Comparison of ENCODE assay signal across 8 cellular contexts in the genomic region with DNA sequence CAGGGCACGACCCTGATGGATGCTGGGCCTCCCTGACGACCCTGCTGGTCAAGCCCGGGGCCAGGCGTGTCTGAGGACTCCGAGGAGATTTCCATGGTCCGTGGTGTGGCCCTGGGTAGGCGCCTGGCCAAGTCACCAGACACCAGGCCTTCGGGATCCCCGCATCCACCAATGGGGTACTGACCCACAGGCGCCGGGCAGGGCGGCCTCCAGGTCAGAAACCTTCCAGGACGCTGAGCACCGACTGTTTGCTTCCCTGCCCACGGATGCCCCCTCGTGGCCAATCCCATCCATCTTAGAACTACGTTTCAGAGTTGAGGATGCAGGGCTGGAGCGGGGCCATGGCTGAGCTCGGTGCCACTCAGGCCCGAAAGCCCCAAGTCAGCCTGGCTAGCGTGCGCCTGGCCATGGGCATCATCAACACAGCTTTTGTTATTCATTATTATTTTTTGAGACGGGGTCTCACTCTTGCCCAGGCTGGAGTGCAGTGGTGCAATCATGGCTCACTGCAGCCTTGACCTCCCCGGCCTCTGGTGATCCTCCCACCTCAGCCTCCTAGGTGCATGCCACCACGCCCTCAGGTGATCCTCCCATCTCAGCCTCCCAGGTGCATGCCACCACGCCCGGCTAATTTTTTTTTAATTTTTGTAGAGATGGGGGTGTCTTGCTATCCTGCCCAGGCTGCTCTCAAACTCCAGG. TPM values are rescaled to one million over a fixed set of nuclear protein-coding genes. Genes with fewer than 3 reads are reported as not detected.
DNase-seq lines count a peak whose midpoint lies in the region; ATAC-seq and TF ChIP-seq lines count a peak whose summit lies in the region.

No MANE protein-coding gene starts in this region.

- ATAC-seq in lower lobe of right lung (peak; percentile 86 to 89), GM21526 (IDR thresholded peaks at IDR 0.05; ENCODE audit: low FRiP score, unreplicated experiment) (no peak)

- no peak overlapping the region for H3K27ac ChIP-seq in 22Rv1
- H3K27ac ChIP-seq in lower lobe of right lung: no peak overlapping the region

- H3K27me3 Mint-ChIP-seq in activated CD4-positive, alpha-beta T cell treated with anti-CD3 and anti-CD28 coated beads, Interleukin-2, amount 10 ng/mL, durations not matched to agents 7 days and 5 days: peaks cover 5% of the 10 kb centered on the region

- H3K4me3 ChIP-seq in GM12875 (ENCODE audit: low read depth, low read length) (no peak overlapping the region), lower lobe of right lung (no peak overlapping the region)

- DNase-seq in NCI-H2107 (lab: John Stamatoyannopoulos, UW): peak; percentile 53
- peak; percentile 56 for DNase-seq in activated CD4-positive, alpha-beta T cell treated with anti-CD3 and anti-CD28 coated beads, Interleukin-2, amount 10 ng/mL, durations not matched to agents 7 days and 5 days
- DNase-seq in effector CD8-positive, alpha-beta T cell (lab: John Stamatoyannopoulos, UW): peak; percentile 39
- peak; percentile 88 for DNase-seq in lower lobe of right lung
- DNase-seq in stimulated activated CD4-positive, alpha-beta T cell treated with anti-CD3 and anti-CD28 coated beads, TNF-alpha, amount 100 ng/mL, for 4 hours (ENCODE audit: low read depth in 3 of 3): peak; percentile 17 to 30 (median 24)

- H3K4me3 Mint-ChIP-seq in activated CD4-positive, alpha-beta T cell treated with anti-CD3 and anti-CD28 coated beads, Interleukin-2, amount 10 ng/mL, durations not matched to agents 7 days and 5 days: no peak overlapping the region

- CTCF ChIA-PET in activated CD4-positive, alpha-beta T cell treated with anti-CD3 and anti-CD28 coated beads, Interleukin-2, amount 10 ng/mL, durations not matched to agents 7 days and 5 days (lab: Charles Lee): interaction anchor here (1.0 to 2.7 kb wide), 8 partner anchors 10 to 229 kb away, joined by 3 to 19 read pairs (median 5); no protein-coding TSS in a partner anchor

- TF ChIP-seq CTCF in 22Rv1 (IDR thresholded peaks at IDR 0.05) (peak; percentile 97), GM12875 (IDR thresholded peaks at IDR 0.05; ENCODE audit: borderline replicate concordance, insufficient read depth, low read depth, low read length) (peak; percentile 75), lower lobe of right lung (IDR thresholded peaks at IDR 0.05) (peak; percentile 82)

- no peaks in the 10 kb centered on the region for H3K36me3 Mint-ChIP-seq in activated CD4-positive, alpha-beta T cell treated with anti-CD3 and anti-CD28 coated beads, Interleukin-2, amount 10 ng/mL, durations not matched to agents 7 days and 5 days (ENCODE audit: low read depth)

- POLR2A ChIA-PET in activated CD4-positive, alpha-beta T cell treated with anti-CD3 and anti-CD28 coated beads, Interleukin-2, amount 10 ng/mL, durations not matched to agents 7 days and 5 days (lab: Charles Lee): no interaction called here

- no peaks in the 10 kb centered on the region for H3K4me1 Mint-ChIP-seq in activated CD4-positive, alpha-beta T cell treated with anti-CD3 and anti-CD28 coated beads, Interleukin-2, amount 10 ng/mL, durations not matched to agents 7 days and 5 days

- no peaks in the 10 kb centered on the region for H3K9me3 ChIP-seq in lower lobe of right lung

- H3K27me3 ChIP-seq in lower lobe of right lung (ENCODE audit: low read depth): peaks cover 18% of the 10 kb centered on the region

- intact Hi-C loops in lower lobe of right lung (cut with DNase I): no loop called here

- H3K36me3 ChIP-seq in lower lobe of right lung: no peaks in the 10 kb centered on the region

- no peak overlapping the region for H3K27ac Mint-ChIP-seq in activated CD4-positive, alpha-beta T cell treated with anti-CD3 and anti-CD28 coated beads, Interleukin-2, amount 10 ng/mL, durations not matched to agents 7 days and 5 days

- peaks cover 6% of the 10 kb centered on the region for H3K4me1 ChIP-seq in lower lobe of right lung

- H3K9me3 Mint-ChIP-seq in activated CD4-positive, alpha-beta T cell treated with anti-CD3 and anti-CD28 coated beads, Interleukin-2, amount 10 ng/mL, durations not matched to agents 7 days and 5 days: no peaks in the 10 kb centered on the region

RNA-seq across cellular contexts. Expression of gene AMZ1, which starts 7.1 kb away (rescaled TPM):
- total RNA-seq in activated CD4-positive, alpha-beta T cell treated with anti-CD3 and anti-CD28 coated beads, Interleukin-2, amount 10 ng/mL, durations not matched to agents 7 days and 5 days: under 1 TPM; 0.05 to 0.08 TPM
- 0.47 TPM for total RNA-seq in lower lobe of right lung

RNA-seq across cellular contexts. Expression of gene TTYH3, which starts 49.2 kb away (rescaled TPM):
- total RNA-seq in activated CD4-positive, alpha-beta T cell treated with anti-CD3 and anti-CD28 coated beads, Interleukin-2, amount 10 ng/mL, durations not matched to agents 7 days and 5 days: 10 to 100 TPM; 17.2 to 19.7 TPM
- total RNA-seq in lower lobe of right lung: 51.7 TPM

Comparison
In these comparisons a context has a peak if more than half of its experiments do, and no peak if none do; other contexts are left out.
1. DNase-seq: peak in every context shown above with its lines; median percentile 88 in lower lobe of right lung; 56 in activated CD4-positive, alpha-beta T cell treated with anti-CD3 and anti-CD28 coated beads, Interleukin-2, amount 10 ng/mL, durations not matched to agents 7 days and 5 days; 53 in NCI-H2107; 39 in effector CD8-positive, alpha-beta T cell; 24 in stimulated activated CD4-positive, alpha-beta T cell treated with anti-CD3 and anti-CD28 coated beads, TNF-alpha, amount 100 ng/mL, for 4 hours.